ENCODE assay signal across 1 cellular context in genomic region chr7:149195180-149196150, GRCh38.
TF ChIP-seq lines count a peak whose summit lies in the region.

Gene ZNF282, plus strand, starts transcription at chr7:149195546. Its CDS starts 44 bp downstream, at chr7:149195590.

TF ChIP-seq in HepG2, 621 proteins besides CTCF, POLR2A, EP300 and RAD21 (continued from another document):
- TF ChIP-seq, protein P1, sequence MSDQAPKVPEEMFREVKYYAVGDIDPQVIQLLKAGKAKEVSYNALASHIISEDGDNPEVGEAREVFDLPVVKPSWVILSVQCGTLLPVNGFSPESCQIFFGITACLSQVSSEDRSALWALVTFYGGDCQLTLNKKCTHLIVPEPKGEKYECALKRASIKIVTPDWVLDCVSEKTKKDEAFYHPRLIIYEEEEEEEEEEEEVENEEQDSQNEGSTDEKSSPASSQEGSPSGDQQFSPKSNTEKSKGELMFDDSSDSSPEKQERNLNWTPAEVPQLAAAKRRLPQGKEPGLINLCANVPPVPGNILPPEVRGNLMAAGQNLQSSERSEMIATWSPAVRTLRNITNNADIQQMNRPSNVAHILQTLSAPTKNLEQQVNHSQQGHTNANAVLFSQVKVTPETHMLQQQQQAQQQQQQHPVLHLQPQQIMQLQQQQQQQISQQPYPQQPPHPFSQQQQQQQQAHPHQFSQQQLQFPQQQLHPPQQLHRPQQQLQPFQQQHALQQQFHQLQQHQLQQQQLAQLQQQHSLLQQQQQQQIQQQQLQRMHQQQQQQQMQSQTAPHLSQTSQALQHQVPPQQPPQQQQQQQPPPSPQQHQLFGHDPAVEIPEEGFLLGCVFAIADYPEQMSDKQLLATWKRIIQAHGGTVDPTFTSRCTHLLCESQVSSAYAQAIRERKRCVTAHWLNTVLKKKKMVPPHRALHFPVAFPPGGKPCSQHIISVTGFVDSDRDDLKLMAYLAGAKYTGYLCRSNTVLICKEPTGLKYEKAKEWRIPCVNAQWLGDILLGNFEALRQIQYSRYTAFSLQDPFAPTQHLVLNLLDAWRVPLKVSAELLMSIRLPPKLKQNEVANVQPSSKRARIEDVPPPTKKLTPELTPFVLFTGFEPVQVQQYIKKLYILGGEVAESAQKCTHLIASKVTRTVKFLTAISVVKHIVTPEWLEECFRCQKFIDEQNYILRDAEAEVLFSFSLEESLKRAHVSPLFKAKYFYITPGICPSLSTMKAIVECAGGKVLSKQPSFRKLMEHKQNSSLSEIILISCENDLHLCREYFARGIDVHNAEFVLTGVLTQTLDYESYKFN (CRISPR knock-in tag; conservative IDR thresholded peaks at IDR 0.05): no peak; the same call in 1 of the 2 replicates
- TF ChIP-seq ZKSCAN1 (IDR thresholded peaks at IDR 0.05; ENCODE audit: low read length): no peak
- 0 out of 2 replicates have a peak, but pooled peaks have one; percentile 63 for TF ChIP-seq ZNF747 (CRISPR knock-in tag; IDR thresholded peaks at IDR 0.05; ENCODE audit: borderline replicate concordance)
- TF ChIP-seq ZSCAN20 (CRISPR knock-in tag; IDR thresholded peaks at IDR 0.05; ENCODE audit: borderline replicate concordance): peak; percentile 75; the same call in 1 of the 2 replicates
- no peak for TF ChIP-seq U2AF1 (optimal IDR thresholded peaks at IDR 0.05; ENCODE audit: low read depth, low read length)
- TF ChIP-seq, protein P2, sequence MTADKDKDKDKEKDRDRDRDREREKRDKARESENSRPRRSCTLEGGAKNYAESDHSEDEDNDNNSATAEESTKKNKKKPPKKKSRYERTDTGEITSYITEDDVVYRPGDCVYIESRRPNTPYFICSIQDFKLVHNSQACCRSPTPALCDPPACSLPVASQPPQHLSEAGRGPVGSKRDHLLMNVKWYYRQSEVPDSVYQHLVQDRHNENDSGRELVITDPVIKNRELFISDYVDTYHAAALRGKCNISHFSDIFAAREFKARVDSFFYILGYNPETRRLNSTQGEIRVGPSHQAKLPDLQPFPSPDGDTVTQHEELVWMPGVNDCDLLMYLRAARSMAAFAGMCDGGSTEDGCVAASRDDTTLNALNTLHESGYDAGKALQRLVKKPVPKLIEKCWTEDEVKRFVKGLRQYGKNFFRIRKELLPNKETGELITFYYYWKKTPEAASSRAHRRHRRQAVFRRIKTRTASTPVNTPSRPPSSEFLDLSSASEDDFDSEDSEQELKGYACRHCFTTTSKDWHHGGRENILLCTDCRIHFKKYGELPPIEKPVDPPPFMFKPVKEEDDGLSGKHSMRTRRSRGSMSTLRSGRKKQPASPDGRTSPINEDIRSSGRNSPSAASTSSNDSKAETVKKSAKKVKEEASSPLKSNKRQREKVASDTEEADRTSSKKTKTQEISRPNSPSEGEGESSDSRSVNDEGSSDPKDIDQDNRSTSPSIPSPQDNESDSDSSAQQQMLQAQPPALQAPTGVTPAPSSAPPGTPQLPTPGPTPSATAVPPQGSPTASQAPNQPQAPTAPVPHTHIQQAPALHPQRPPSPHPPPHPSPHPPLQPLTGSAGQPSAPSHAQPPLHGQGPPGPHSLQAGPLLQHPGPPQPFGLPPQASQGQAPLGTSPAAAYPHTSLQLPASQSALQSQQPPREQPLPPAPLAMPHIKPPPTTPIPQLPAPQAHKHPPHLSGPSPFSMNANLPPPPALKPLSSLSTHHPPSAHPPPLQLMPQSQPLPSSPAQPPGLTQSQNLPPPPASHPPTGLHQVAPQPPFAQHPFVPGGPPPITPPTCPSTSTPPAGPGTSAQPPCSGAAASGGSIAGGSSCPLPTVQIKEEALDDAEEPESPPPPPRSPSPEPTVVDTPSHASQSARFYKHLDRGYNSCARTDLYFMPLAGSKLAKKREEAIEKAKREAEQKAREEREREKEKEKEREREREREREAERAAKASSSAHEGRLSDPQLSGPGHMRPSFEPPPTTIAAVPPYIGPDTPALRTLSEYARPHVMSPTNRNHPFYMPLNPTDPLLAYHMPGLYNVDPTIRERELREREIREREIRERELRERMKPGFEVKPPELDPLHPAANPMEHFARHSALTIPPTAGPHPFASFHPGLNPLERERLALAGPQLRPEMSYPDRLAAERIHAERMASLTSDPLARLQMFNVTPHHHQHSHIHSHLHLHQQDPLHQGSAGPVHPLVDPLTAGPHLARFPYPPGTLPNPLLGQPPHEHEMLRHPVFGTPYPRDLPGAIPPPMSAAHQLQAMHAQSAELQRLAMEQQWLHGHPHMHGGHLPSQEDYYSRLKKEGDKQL (CRISPR knock-in tag; IDR thresholded peaks at IDR 0.05; ENCODE audit: low read depth): peak; percentile 50; the same call in 1 of the 2 replicates
- TF ChIP-seq, protein P3, sequence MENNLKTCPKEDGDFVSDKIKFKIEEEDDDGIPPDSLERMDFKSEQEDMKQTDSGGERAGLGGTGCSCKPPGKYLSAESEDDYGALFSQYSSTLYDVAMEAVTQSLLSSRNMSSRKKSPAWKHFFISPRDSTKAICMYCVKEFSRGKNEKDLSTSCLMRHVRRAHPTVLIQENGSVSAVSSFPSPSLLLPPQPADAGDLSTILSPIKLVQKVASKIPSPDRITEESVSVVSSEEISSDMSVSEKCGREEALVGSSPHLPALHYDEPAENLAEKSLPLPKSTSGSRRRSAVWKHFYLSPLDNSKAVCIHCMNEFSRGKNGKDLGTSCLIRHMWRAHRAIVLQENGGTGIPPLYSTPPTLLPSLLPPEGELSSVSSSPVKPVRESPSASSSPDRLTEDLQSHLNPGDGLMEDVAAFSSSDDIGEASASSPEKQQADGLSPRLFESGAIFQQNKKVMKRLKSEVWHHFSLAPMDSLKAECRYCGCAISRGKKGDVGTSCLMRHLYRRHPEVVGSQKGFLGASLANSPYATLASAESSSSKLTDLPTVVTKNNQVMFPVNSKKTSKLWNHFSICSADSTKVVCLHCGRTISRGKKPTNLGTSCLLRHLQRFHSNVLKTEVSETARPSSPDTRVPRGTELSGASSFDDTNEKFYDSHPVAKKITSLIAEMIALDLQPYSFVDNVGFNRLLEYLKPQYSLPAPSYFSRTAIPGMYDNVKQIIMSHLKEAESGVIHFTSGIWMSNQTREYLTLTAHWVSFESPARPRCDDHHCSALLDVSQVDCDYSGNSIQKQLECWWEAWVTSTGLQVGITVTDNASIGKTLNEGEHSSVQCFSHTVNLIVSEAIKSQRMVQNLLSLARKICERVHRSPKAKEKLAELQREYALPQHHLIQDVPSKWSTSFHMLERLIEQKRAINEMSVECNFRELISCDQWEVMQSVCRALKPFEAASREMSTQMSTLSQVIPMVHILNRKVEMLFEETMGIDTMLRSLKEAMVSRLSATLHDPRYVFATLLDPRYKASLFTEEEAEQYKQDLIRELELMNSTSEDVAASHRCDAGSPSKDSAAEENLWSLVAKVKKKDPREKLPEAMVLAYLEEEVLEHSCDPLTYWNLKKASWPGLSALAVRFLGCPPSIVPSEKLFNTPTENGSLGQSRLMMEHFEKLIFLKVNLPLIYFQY (CRISPR knock-in tag; IDR thresholded peaks at IDR 0.05; ENCODE audit: borderline replicate concordance): peak; percentile 61
- TF ChIP-seq, protein P4, sequence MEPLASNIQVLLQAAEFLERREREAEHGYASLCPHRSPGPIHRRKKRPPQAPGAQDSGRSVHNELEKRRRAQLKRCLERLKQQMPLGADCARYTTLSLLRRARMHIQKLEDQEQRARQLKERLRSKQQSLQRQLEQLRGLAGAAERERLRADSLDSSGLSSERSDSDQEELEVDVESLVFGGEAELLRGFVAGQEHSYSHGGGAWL (CRISPR knock-in tag; IDR thresholded peaks at IDR 0.05): peak; percentile 46; the same call in 1 of the 2 replicates
- 0 out of 2 replicates have a peak, but pooled peaks have one; percentile 46 for TF ChIP-seq ZNF256 (CRISPR knock-in tag; conservative IDR thresholded peaks at IDR 0.05)
- 0 out of 2 replicates have a peak, but pooled peaks have one; percentile 41 for TF ChIP-seq ZNF777 (CRISPR knock-in tag; IDR thresholded peaks at IDR 0.05)
- TF ChIP-seq ZNF235 (CRISPR knock-in tag; IDR thresholded peaks at IDR 0.05; ENCODE audit: borderline replicate concordance): peak; percentile 56; the same call in 1 of the 2 replicates
- TF ChIP-seq ZNF44 (CRISPR knock-in tag; IDR thresholded peaks at IDR 0.05): no peak
- TF ChIP-seq SAP130 (CRISPR knock-in tag; IDR thresholded peaks at IDR 0.05; ENCODE audit: low read depth): peak; percentile 79; the same call in 1 of the 2 replicates
- peak; percentile 51; the same call in 1 of the 2 replicates for TF ChIP-seq ZSCAN9 (CRISPR knock-in tag; IDR thresholded peaks at IDR 0.05; ENCODE audit: borderline replicate concordance)
- TF ChIP-seq ZNF883 (CRISPR knock-in tag; IDR thresholded peaks at IDR 0.05; ENCODE audit: not compliant biosample characterization): peak; percentile 85
- TF ChIP-seq, protein P5, sequence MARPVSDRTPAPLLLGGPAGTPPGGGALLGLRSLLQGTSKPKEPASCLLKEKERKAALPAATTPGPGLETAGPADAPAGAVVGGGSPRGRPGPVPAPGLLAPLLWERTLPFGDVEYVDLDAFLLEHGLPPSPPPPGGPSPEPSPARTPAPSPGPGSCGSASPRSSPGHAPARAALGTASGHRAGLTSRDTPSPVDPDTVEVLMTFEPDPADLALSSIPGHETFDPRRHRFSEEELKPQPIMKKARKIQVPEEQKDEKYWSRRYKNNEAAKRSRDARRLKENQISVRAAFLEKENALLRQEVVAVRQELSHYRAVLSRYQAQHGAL (CRISPR knock-in tag; IDR thresholded peaks at IDR 0.05; ENCODE audit: not compliant biosample characterization): peak; percentile 50
- peak; percentile 88 for TF ChIP-seq ASH2L (IDR thresholded peaks at IDR 0.05; ENCODE audit: insufficient read length, low read depth, low read length)
- TF ChIP-seq KDM5A (IDR thresholded peaks at IDR 0.05; ENCODE audit: borderline replicate concordance, low read length): peak; percentile 60; the same call in 1 of the 2 replicates
- no peak for TF ChIP-seq AFF4 (CRISPR knock-in tag; IDR thresholded peaks at IDR 0.05)
